Comparison of ENCODE assay signal across 17 cellular contexts in the genomic region with DNA sequence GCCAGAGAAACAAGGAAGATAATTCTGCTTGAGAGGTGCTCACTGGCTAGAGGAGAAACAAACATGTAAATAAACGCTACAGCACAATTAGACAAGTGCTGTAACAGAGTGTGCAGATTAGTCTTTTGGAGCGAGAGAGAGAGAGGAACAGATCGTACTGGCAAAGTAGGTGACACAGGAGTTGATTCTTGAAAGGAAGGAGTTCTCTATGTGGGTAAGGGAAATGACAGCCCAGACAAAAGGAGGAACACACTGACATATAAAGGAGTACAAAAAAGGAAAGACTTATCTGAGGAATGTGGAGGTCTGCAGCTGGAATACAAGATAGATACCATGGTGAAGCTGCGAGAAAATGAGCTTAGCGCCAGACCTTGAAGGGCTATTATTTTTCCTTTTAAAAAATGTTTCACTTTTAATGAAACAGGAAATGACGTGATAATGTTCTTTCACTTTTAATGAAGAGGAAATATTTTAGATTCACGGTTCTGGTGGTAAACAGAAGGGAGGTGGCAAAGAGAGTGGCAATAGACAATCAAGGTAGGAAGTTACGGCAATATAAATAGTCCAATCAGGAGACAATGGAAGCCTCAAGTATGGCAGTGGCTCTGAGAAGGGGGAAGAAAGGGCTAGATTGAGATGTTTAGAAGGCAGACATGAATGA.
A peak's percentile ranks its signal among the peaks of the same experiment; 100 is the strongest.
DNase-seq lines count a peak whose midpoint lies in the region; ATAC-seq and TF ChIP-seq lines count a peak whose summit lies in the region.
"Had no signal": no experiment of that assay in that cellular context is flagged by ENCODE, and none has a peak within 500 bp of the region (broad histone marks: within the 10 kb centered on the region; RNA-seq: fewer than 3 reads in every experiment).

No MANE protein-coding gene starts in this region.

- no peaks in the 10 kb centered on the region for H3K79me2 ChIP-seq in OCI-LY7 (ENCODE audit: insufficient read depth, low read depth, low read length)

- peaks cover 7% of the 10 kb centered on the region for H3K4me1 ChIP-seq in CD8-positive, alpha-beta memory T cell (ENCODE audit: insufficient read depth, low read length)
- H3K4me1 ChIP-seq in OCI-LY7 (ENCODE audit: insufficient read depth, low read length, poor library complexity, severe bottlenecking) = peaks cover 11% of the 10 kb centered on the region
- peaks cover 0 to 15% (median 0%) of the 10 kb centered on the region in 12 donors for H3K4me1 ChIP-seq in heart left ventricle
- H3K4me1 ChIP-seq in skeletal muscle tissue (ENCODE audit: control insufficient read depth in 3 of 3, insufficient read depth in 3 of 3, low read length in 3 of 3) = no peaks in the 10 kb centered on the region
- H3K4me1 ChIP-seq: foreskin keratinocyte had no signal

- no TSS peak for BruUV-seq in OCI-LY7 (replicated peaks; lab: Mats Ljungman, UMichigan)

- no peak overlapping the region for H3K27ac Mint-ChIP-seq in CD8-positive, alpha-beta memory T cell
- H3K27ac Mint-ChIP-seq in glutamatergic neuron (ENCODE audit: unreplicated experiment) = no peak overlapping the region
- H3K27ac Mint-ChIP-seq: IgD-negative memory B cell; naive thymus-derived CD8-positive, alpha-beta T cell had no signal

- DNase-seq in CD8-positive, alpha-beta memory T cell = peak in 1 of 5 donors; percentile 71
- DNase-seq in OCI-LY7 (ENCODE audit: low spot score) = peak; percentile 29
- no peak for DNase-seq in heart left ventricle
- DNase-seq in NCI-H2196 treated with DMSO at 0.1 percent for 48 hours (lab: John Stamatoyannopoulos, UW; ENCODE audit: unreplicated experiment) = no peak
- no peak for DNase-seq in glutamatergic neuron
- DNase-seq in dedifferentiated amniotic fluid mesenchymal stem cell (ENCODE audit: extremely low spot score) = no peak
- no peak for DNase-seq in mucosa of gallbladder (ENCODE audit: low spot score)
- DNase-seq: activated CD4-positive, alpha-beta T cell treated with anti-CD3 and anti-CD28 coated beads, Interleukin-2, amount 50 U/mL, for 1 hour; activated gamma-delta T cell; COR-L47; foreskin keratinocyte; GF-D8; stimulated activated CD4-positive, alpha-beta T cell treated with anti-CD3 and anti-CD28 coated beads, Interleukin-2, amount 100 ng/mL, for 48 hours had no signal

- 32 to 44% (median 35%) methylated on average over 8 of the region's 8 CpGs for WGBS in heart left ventricle, 4 donors

- intact Hi-C loops in OCI-LY7 (cut with micrococcal nuclease; ENCODE audit: unreplicated experiment) (no loop called here), heart left ventricle (cut with DNase I) (no loop called here)

- H3K9ac ChIP-seq in skeletal muscle tissue (ENCODE audit: low read depth in 1 of 3, low read length in 3 of 3) = no peak overlapping the region

- peak overlapping the region; percentile 48 for H3K4me2 ChIP-seq in OCI-LY7 (ENCODE audit: low read length)

- no peaks in the 10 kb centered on the region for H3K9me3 Mint-ChIP-seq in CD8-positive, alpha-beta memory T cell
- H3K9me3 Mint-ChIP-seq in glutamatergic neuron (ENCODE audit: unreplicated experiment) = no peaks in the 10 kb centered on the region
- H3K9me3 Mint-ChIP-seq: IgD-negative memory B cell; naive thymus-derived CD8-positive, alpha-beta T cell had no signal

- CTCF ChIA-PET in CD8-positive, alpha-beta memory T cell (lab: Charles Lee) = interaction anchor here (2.2 kb wide), 1 partner anchor 23 kb away, joined by 6 read pairs; no protein-coding TSS in a partner anchor
- CTCF ChIA-PET in OCI-LY7 (lab: Charles Lee; ENCODE audit: unreplicated experiment) = no interaction called here

- H3K4me1 Mint-ChIP-seq in CD8-positive, alpha-beta memory T cell = peaks cover 0 to 10% (median 5%) of the 10 kb centered on the region in 3 donors
- H3K4me1 Mint-ChIP-seq in glutamatergic neuron (ENCODE audit: low read depth, unreplicated experiment) = no peaks in the 10 kb centered on the region

- no peaks in the 10 kb centered on the region for H3K27me3 ChIP-seq in CD8-positive, alpha-beta memory T cell (ENCODE audit: insufficient read depth, low read length, poor library complexity, severe bottlenecking)
- H3K27me3 ChIP-seq in heart left ventricle (no peaks in the 10 kb centered on the region), skeletal muscle tissue (ENCODE audit: control insufficient read depth in 3 of 3, insufficient read depth in 3 of 3, low read length in 3 of 3) (no peaks in the 10 kb centered on the region)
- H3K27me3 ChIP-seq: foreskin keratinocyte had no signal

- peaks cover 0 to 26% (median 11%) of the 10 kb centered on the region in 3 donors for H3K36me3 Mint-ChIP-seq in CD8-positive, alpha-beta memory T cell
- H3K36me3 Mint-ChIP-seq in glutamatergic neuron (ENCODE audit: unreplicated experiment) = no peaks in the 10 kb centered on the region

- 0 out of 2 replicates have a peak overlapping the region, but pooled peaks have one; percentile 5 for H2AFZ ChIP-seq in OCI-LY7 (ENCODE audit: low read length)

- TF ChIP-seq POLR2A in heart left ventricle (IDR thresholded peaks at IDR 0.05) = no peak

- ATAC-seq in heart left ventricle = peak; percentile 47 to 64 (median 60)
- ATAC-seq: foreskin keratinocyte, Panc1 had no signal

- TF ChIP-seq CTCF in OCI-LY7 (conservative IDR thresholded peaks at IDR 0.05; ENCODE audit: low read length) (no peak), heart left ventricle (IDR thresholded peaks at IDR 0.05) (no peak), glutamatergic neuron (IDR thresholded peaks at IDR 0.05; ENCODE audit: partially characterized antibody, unreplicated experiment) (no peak)

- no peaks in the 10 kb centered on the region for H3K27me3 Mint-ChIP-seq in CD8-positive, alpha-beta memory T cell
- no peaks in the 10 kb centered on the region for H3K27me3 Mint-ChIP-seq in glutamatergic neuron (ENCODE audit: unreplicated experiment)
- H3K27me3 Mint-ChIP-seq: IgD-negative memory B cell; naive thymus-derived CD8-positive, alpha-beta T cell had no signal

- no peaks in the 10 kb centered on the region for H4K20me1 ChIP-seq in OCI-LY7 (ENCODE audit: insufficient read depth, low read length)

- H3K9me3 ChIP-seq in CD8-positive, alpha-beta memory T cell (ENCODE audit: low read length) = no peaks in the 10 kb centered on the region
- no peaks in the 10 kb centered on the region for H3K9me3 ChIP-seq in OCI-LY7 (ENCODE audit: low read length)
- H3K9me3 ChIP-seq in heart left ventricle = no peaks in the 10 kb centered on the region
- no peaks in the 10 kb centered on the region for H3K9me3 ChIP-seq in skeletal muscle tissue (ENCODE audit: control insufficient read depth in 3 of 3, low read length in 3 of 3)

- POLR2A ChIA-PET in CD8-positive, alpha-beta memory T cell (lab: Charles Lee) = no interaction called here
- POLR2A ChIA-PET in OCI-LY7 (lab: Charles Lee) = interaction anchor here (0.7 to 0.8 kb wide), 3 partner anchors 11 to 1394 kb away, joined by 3 to 6 read pairs (median 3); no protein-coding TSS in a partner anchor

- no peaks in the 10 kb centered on the region for H3K36me3 ChIP-seq in CD8-positive, alpha-beta memory T cell (ENCODE audit: insufficient read depth, low read length)
- H3K36me3 ChIP-seq in OCI-LY7 (ENCODE audit: insufficient read depth, low read length) (peaks cover 8% of the 10 kb centered on the region), heart left ventricle (peaks cover 0 to 41% (median 26%) of the 10 kb centered on the region in 9 donors), skeletal muscle tissue (ENCODE audit: control insufficient read depth in 3 of 3, insufficient read depth in 3 of 3, low read length in 3 of 3) (peaks cover 0 to 10% (median 5%) of the 10 kb centered on the region in 3 donors)

- no peak overlapping the region for H3K4me3 Mint-ChIP-seq in CD8-positive, alpha-beta memory T cell
- no peak overlapping the region for H3K4me3 Mint-ChIP-seq in glutamatergic neuron (ENCODE audit: unreplicated experiment)
- H3K4me3 Mint-ChIP-seq: IgD-negative memory B cell; naive thymus-derived CD8-positive, alpha-beta T cell had no signal

- no peaks in the 10 kb centered on the region for H3K9me2 ChIP-seq in OCI-LY7 (ENCODE audit: insufficient read depth, low read length)

- H3K4me3 ChIP-seq in CD8-positive, alpha-beta memory T cell (ENCODE audit: low read length) = peak overlapping the region; percentile 44
- H3K4me3 ChIP-seq in OCI-LY7 (ENCODE audit: low read depth, low read length, poor library complexity, severe bottlenecking) (peak overlapping the region; percentile 39), heart left ventricle (peak overlapping the region in 11 of 12 donors; percentile 2 to 51 (median 31)), skeletal muscle tissue (ENCODE audit: low read length in 3 of 3) (no peak overlapping the region)

- H3K27ac ChIP-seq in CD8-positive, alpha-beta memory T cell (ENCODE audit: low read depth, low read length) = peak overlapping the region; percentile 69
- H3K27ac ChIP-seq in OCI-LY7 (ENCODE audit: low read depth, low read length, poor library complexity, severe bottlenecking) = no peak overlapping the region
- peak overlapping the region in 10 of 12 donors; percentile 1 to 78 (median 40) for H3K27ac ChIP-seq in heart left ventricle
- H3K27ac ChIP-seq in skeletal muscle tissue (ENCODE audit: low read depth, low read length) = peak overlapping the region; percentile 8
- H3K27ac ChIP-seq: foreskin keratinocyte had no signal

Comparison
In these comparisons a context has a peak if more than half of its experiments do, and no peak if none do; other contexts are left out.
1. H3K4me3 ChIP-seq: peak in CD8-positive, alpha-beta memory T cell (single experiment), OCI-LY7 (single experiment) and heart left ventricle (11 of 12); none in skeletal muscle tissue (0 of 3).